14 cellular contexts compared by ENCODE assay signal in genomic region chr11:46270707-46271106, GRCh38. TPM values are rescaled to one million over a fixed set of nuclear protein-coding genes. Genes with fewer than 3 reads are reported as not detected.
"Had no signal": no experiment of that assay in that cellular context is flagged by ENCODE, and none has a peak within 500 bp of the region (broad histone marks: within the 10 kb centered on the region; RNA-seq: fewer than 3 reads in every experiment).

No MANE protein-coding gene starts in this region.

- H3K27ac Mint-ChIP-seq: activated CD4-positive, alpha-beta T cell treated with anti-CD3 and anti-CD28 coated beads for 36 hours; activated CD8-positive, alpha-beta T cell treated with anti-CD3 and anti-CD28 coated beads for 36 hours; activated naive CD8-positive, alpha-beta T cell treated with anti-CD3 and anti-CD28 coated beads, Interleukin-2, amount 10 ng/mL, durations not matched to agents 7 days and 5 days; nephron progenitor cell had no signal

- H3K9me3 Mint-ChIP-seq: activated CD8-positive, alpha-beta T cell treated with anti-CD3 and anti-CD28 coated beads for 36 hours; activated naive CD8-positive, alpha-beta T cell treated with anti-CD3 and anti-CD28 coated beads, Interleukin-2, amount 10 ng/mL, durations not matched to agents 7 days and 5 days; nephron progenitor cell had no signal

- H3K36me3 Mint-ChIP-seq: activated naive CD8-positive, alpha-beta T cell treated with anti-CD3 and anti-CD28 coated beads, Interleukin-2, amount 10 ng/mL, durations not matched to agents 7 days and 5 days had no signal

- H3K4me3 Mint-ChIP-seq: activated CD4-positive, alpha-beta T cell treated with anti-CD3 and anti-CD28 coated beads for 36 hours; activated CD8-positive, alpha-beta T cell treated with anti-CD3 and anti-CD28 coated beads for 36 hours; activated naive CD8-positive, alpha-beta T cell treated with anti-CD3 and anti-CD28 coated beads, Interleukin-2, amount 10 ng/mL, durations not matched to agents 7 days and 5 days; nephron progenitor cell had no signal

- DNase-seq: activated CD4-positive, alpha-beta T cell treated with anti-CD3 and anti-CD28 coated beads for 36 hours; activated CD8-positive, alpha-beta memory T cell treated with anti-CD3 and anti-CD28 coated beads, Interleukin-2, amount 50 U/mL, for 48 hours; activated CD8-positive, alpha-beta T cell treated with anti-CD3 and anti-CD28 coated beads for 36 hours; activated naive CD8-positive, alpha-beta T cell treated with anti-CD3 and anti-CD28 coated beads, Interleukin-2, amount 10 ng/mL, durations not matched to agents 7 days and 5 days; anterior cingulate cortex; glutamatergic neuron; nephron progenitor cell; sigmoid colon; stimulated activated CD4-positive, alpha-beta T cell treated with anti-CD3 and anti-CD28 coated beads, Interleukin-2, amount 100 ng/mL, for 24 hours; stimulated activated naive CD4-positive, alpha-beta T cell treated with Interleukin-2 at 50 U/mL for 16 hours; upper lobe of left lung; WERI-Rb-1 had no signal

- H3K27me3 Mint-ChIP-seq: activated CD4-positive, alpha-beta T cell treated with anti-CD3 and anti-CD28 coated beads for 36 hours had no signal

- ATAC-seq: activated CD4-positive, alpha-beta T cell treated with anti-CD3 and anti-CD28 coated beads for 36 hours; activated CD8-positive, alpha-beta T cell treated with anti-CD3 and anti-CD28 coated beads for 36 hours; esophagus mucosa; mucosa of descending colon had no signal

RNA-seq across cellular contexts. Expression of gene CREB3L1, which starts 6.8 kb away (rescaled TPM):
- total RNA-seq: activated CD8-positive, alpha-beta T cell treated with anti-CD3 and anti-CD28 coated beads for 36 hours; activated naive CD8-positive, alpha-beta T cell treated with anti-CD3 and anti-CD28 coated beads, Interleukin-2, amount 10 ng/mL, durations not matched to agents 7 days and 5 days had no signal
